ENCODE assay signal across 10 cellular contexts in the genomic region with DNA sequence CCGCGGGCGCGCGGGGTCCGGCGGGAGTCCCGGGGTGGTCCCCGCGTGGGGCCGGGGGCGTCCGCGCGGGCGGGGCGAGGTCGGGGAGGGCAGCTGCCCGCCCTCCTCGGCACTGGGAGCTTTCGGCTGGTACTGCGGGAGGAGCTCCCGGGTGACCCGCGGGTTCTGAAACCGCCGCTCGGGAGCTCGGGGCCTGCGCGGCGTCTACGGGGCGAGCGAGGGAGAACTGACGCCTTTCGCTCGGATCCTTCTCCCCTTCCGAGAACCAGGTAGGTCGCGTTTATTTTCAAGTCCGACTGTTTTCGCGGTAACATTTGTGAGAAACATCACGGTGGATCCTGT. TPM values are rescaled to one million over a fixed set of nuclear protein-coding genes. Genes with fewer than 3 reads are reported as not detected.
DNase-seq lines count a peak whose midpoint lies in the region; ATAC-seq, FAIRE-seq and TF ChIP-seq lines count a peak whose summit lies in the region.
"Not testable (repeated sequence)": the region's sequence is repeated elsewhere in the genome, so short reads cannot be mapped to it uniquely, and the experiment has no call there.
"Had no signal": no experiment of that assay in that cellular context is flagged by ENCODE, and none has a peak within 500 bp of the region (broad histone marks: within the 10 kb centered on the region; RNA-seq: fewer than 3 reads in every experiment).

No MANE protein-coding gene starts in this region.

- not testable (repeated sequence) for TF ChIP-seq EP300 in SK-N-SH (IDR thresholded peaks at IDR 0.05; ENCODE audit: borderline replicate concordance in 1 of 2, low read depth in 1 of 2, low read length in 1 of 2); esophagus muscularis mucosa (IDR thresholded peaks at IDR 0.05)

- peak; percentile 84 for DNase-seq in DMS 273 (lab: John Stamatoyannopoulos, UW; ENCODE audit: unreplicated experiment)
- not testable (repeated sequence) for DNase-seq in SK-N-SH; ascending aorta (ENCODE audit: low spot score in 2 of 2); esophagus muscularis mucosa (ENCODE audit: extremely low spot score); kidney epithelial cell (ENCODE audit: low read depth); pancreas

- 3% methylated on average over 9 of the region's 45 CpGs for WGBS in SK-N-SH (ENCODE audit: low lambda C conversion rate)
- no CpG with 5 or more reads among the region's 45 CpGs for WGBS in esophagus muscularis mucosa
- WGBS in pancreas, 2 donors = 1 to 2% methylated on average over 41 to 45 of the region's 45 CpGs
- WGBS in thymus = 4% methylated on average over 45 of the region's 45 CpGs

- H3K79me2 ChIP-seq in SK-N-SH (ENCODE audit: insufficient read depth) = not testable (repeated sequence)

- intact Hi-C loops in ascending aorta (cut with DNase I) (loop anchor here (10.0 kb wide), 4 partner anchors 147 to 1483 kb away; a partner anchor contains a TSS), esophagus muscularis mucosa (cut with DNase I) (loop anchor here (10.0 kb wide), 1 partner anchor 47 kb away; no protein-coding TSS in a partner anchor)
- intact Hi-C loops in pancreas (cut with DNase I) = not testable (repeated sequence)

- H3K27me3 ChIP-seq in SK-N-SH (ENCODE audit: insufficient read depth); ascending aorta; esophagus muscularis mucosa; kidney epithelial cell (ENCODE audit: control insufficient read depth, insufficient read depth, low read length); pancreas: not testable (repeated sequence)
- peaks cover 18% of the 10 kb centered on the region for H3K27me3 ChIP-seq in thymus (ENCODE audit: control insufficient read depth, insufficient read depth)

- H3F3A ChIP-seq in SK-N-SH (replicated peaks; ENCODE audit: insufficient read depth) = not testable (repeated sequence)

- not testable (repeated sequence) for H3K9ac ChIP-seq in SK-N-SH

- CTCF ChIA-PET in SK-N-SH (lab: Yijun Ruan, JAX) = interaction anchor here (0.8 to 1.0 kb wide), 2 partner anchors 15 to 317 kb away, joined by 3 to 4 read pairs; no protein-coding TSS in a partner anchor

- H3K4me2 ChIP-seq in SK-N-SH = peak overlapping the region; percentile 94

- not testable (repeated sequence) for TF ChIP-seq CTCF in SK-N-SH (IDR thresholded peaks at IDR 0.05); ascending aorta (IDR thresholded peaks at IDR 0.05); esophagus muscularis mucosa (IDR thresholded peaks at IDR 0.05); kidney epithelial cell (IDR thresholded peaks at IDR 0.05; ENCODE audit: insufficient read depth, low read length, poor library complexity, severe bottlenecking); pancreas (IDR thresholded peaks at IDR 0.05)

- POLR2A ChIA-PET in SK-N-SH (lab: Yijun Ruan, JAX) = interaction anchor here (0.7 to 1.5 kb wide), 3 partner anchors 30 to 260 kb away, joined by 3 to 8 read pairs (median 6); a partner anchor contains a TSS

- not testable (repeated sequence) for TF ChIP-seq RAD21 in SK-N-SH (IDR thresholded peaks at IDR 0.05; ENCODE audit: low read length)

- ATAC-seq in HG03095 (IDR thresholded peaks at IDR 0.05; ENCODE audit: unreplicated experiment) (peak; percentile 31), pancreas (peak; percentile 15 to 59 (median 38))

- not testable (repeated sequence) for H4K20me1 ChIP-seq in SK-N-SH (ENCODE audit: insufficient read depth)

- not testable (repeated sequence) for H3K9me2 ChIP-seq in SK-N-SH

- not testable (repeated sequence) for H3K27ac ChIP-seq in SK-N-SH (ENCODE audit: low read depth in 2 of 2, low read length in 1 of 2); ascending aorta; pancreas; thymus (ENCODE audit: low read depth)
- peak overlapping the region in 2 of 4 donors; percentile 47 to 54 for H3K27ac ChIP-seq in esophagus muscularis mucosa (replicated peaks in 1 of 4)

- not testable (repeated sequence) for H3K36me3 ChIP-seq in SK-N-SH (replicated peaks in 1 of 2; ENCODE audit: control insufficient read depth in 1 of 2, insufficient read depth in 2 of 2, low read length in 1 of 2); ascending aorta; esophagus muscularis mucosa; kidney epithelial cell (ENCODE audit: control insufficient read depth, insufficient read depth, low read length); pancreas; thymus (ENCODE audit: control insufficient read depth, insufficient read depth)

- not testable (repeated sequence) for H3K9me3 ChIP-seq in SK-N-SH; ascending aorta; esophagus muscularis mucosa; pancreas; thymus (ENCODE audit: control insufficient read depth)

- not testable (repeated sequence) for FAIRE-seq in pancreas (lab: Jason Lieb, UNC)

- TF ChIP-seq POLR2A in esophagus muscularis mucosa (IDR thresholded peaks at IDR 0.05; ENCODE audit: low read depth) = not testable (repeated sequence)

- H2AFZ ChIP-seq in SK-N-SH (ENCODE audit: low read depth) = peak overlapping the region; percentile 59; the same call in 1 of the 2 replicates

- H3K4me3 ChIP-seq in SK-N-SH (ENCODE audit: low read depth in 2 of 2, low read length in 1 of 2) = peak overlapping the region; percentile 52 to 60
- peak overlapping the region; percentile 58 to 69 for H3K4me3 ChIP-seq in ascending aorta
- H3K4me3 ChIP-seq in esophagus muscularis mucosa = peak overlapping the region; percentile 55 to 76 (median 62)
- H3K4me3 ChIP-seq in kidney epithelial cell (ENCODE audit: low read depth, low read length) = peak overlapping the region; percentile 52
- peak overlapping the region; percentile 26 to 59 (median 34) for H3K4me3 ChIP-seq in pancreas
- H3K4me3 ChIP-seq in thymus (ENCODE audit: low read length) = peak overlapping the region; percentile 39

- not testable (repeated sequence) for H3K4me1 ChIP-seq in SK-N-SH (ENCODE audit: control insufficient read depth in 1 of 2, insufficient read depth in 2 of 2, low read depth in 1 of 2, low read length in 1 of 2); ascending aorta; pancreas; thymus (ENCODE audit: control insufficient read depth, insufficient read depth, low read length)
- peaks cover 9 to 21% (median 19%) of the 10 kb centered on the region in 4 donors for H3K4me1 ChIP-seq in esophagus muscularis mucosa

RNA-seq across cellular contexts. Expression of a gene that starts 30.2 kb away (rescaled TPM):
- polyA plus RNA-seq in SK-N-SH (2012; rRNA removed) (6.2 and 10.8 TPM in 2 replicates), pancreas (1 to 10 TPM; 1.2 to 3.3 TPM), thymus (2.4 TPM)
- polyA plus RNA-seq in SK-N-SH (2012; cell fraction: cytosol; rRNA removed) = 3.4 and 4.1 TPM in 2 replicates
- 8.1 and 10.9 TPM in 2 replicates for polyA plus RNA-seq in SK-N-SH (2012; cell fraction: nucleus; rRNA removed)
- total RNA-seq in ascending aorta (1.5 TPM), esophagus muscularis mucosa (10 to 100 TPM; 11.2 to 17.2 (median 13.9) TPM), kidney epithelial cell (7.3 and 17.7 TPM in 2 replicates), pancreas (10 to 100 TPM in 1 of 6 donors, 1 to 10 TPM in 5; 4.9 to 10.3 (median 6.3) TPM)

RNA-seq across cellular contexts. Expression of a gene that starts 47.4 kb away (rescaled TPM):
- polyA plus RNA-seq in SK-N-SH (2012; rRNA removed) (0.07 and 0.16 TPM in 2 replicates), pancreas (100 to 1,000 TPM in 1 of 2 donors, 1 to 10 TPM in 1; 3.8 to 131 TPM), thymus (0.94 TPM)
- 0.04 TPM in 1 of 2 replicates, not detected in the other for polyA plus RNA-seq in SK-N-SH (2012; cell fraction: cytosol; rRNA removed)
- polyA plus RNA-seq in SK-N-SH (2012; cell fraction: nucleus; rRNA removed) = 1.5 and 2.3 TPM in 2 replicates
- total RNA-seq in ascending aorta (not detected), esophagus muscularis mucosa (under 1 TPM in 1 of 4 donors, not detected in 3; 0.26 TPM), kidney epithelial cell (6.1 and 6.8 TPM in 2 replicates), pancreas (10 to 100 TPM in 4 of 6 donors, 1 to 10 TPM in 1, under 1 TPM in 1; 0.37 to 49.7 (median 39.0) TPM)
- total RNA-seq: dermis blood vessel endothelial cell, renal cortical epithelial cell had no signal
